ENCODE assay signal across 8 cellular contexts in genomic region chr9:129139233-129139992, GRCh38. TPM values are rescaled to one million over a fixed set of nuclear protein-coding genes. Genes with fewer than 3 reads are reported as not detected.
DNase-seq lines count a peak whose midpoint lies in the region; ATAC-seq and TF ChIP-seq lines count a peak whose summit lies in the region.

No MANE protein-coding gene starts in this region.

- H3K36me3 Mint-ChIP-seq in natural killer cell treated with Interleukin-12 subunit alpha and Interleukin-12 subunit beta and Interleukin-15 and Interleukin-18, amount 100 ng/mL, for 72 hours, result no peaks in the 10 kb centered on the region

- peaks cover 20 to 31% of the 10 kb centered on the region in 2 donors for H3K4me1 Mint-ChIP-seq in natural killer cell treated with Interleukin-12 subunit alpha and Interleukin-12 subunit beta and Interleukin-15 and Interleukin-18, amount 100 ng/mL, for 72 hours (ENCODE audit: low read depth in 2 of 2)

- TF ChIP-seq CTCF in AG09309 (IDR thresholded peaks at IDR 0.05; ENCODE audit: control insufficient read depth, insufficient read depth, low read depth, low read length, missing control alignments), result peak; percentile 86
- peak; percentile 86 for TF ChIP-seq CTCF in LNCAP (IDR thresholded peaks at IDR 0.05)
- TF ChIP-seq CTCF in fibroblast of the aortic adventitia (IDR thresholded peaks at IDR 0.05; ENCODE audit: insufficient read depth, low read length), result peak; percentile 87

- H3K9me3 Mint-ChIP-seq in natural killer cell treated with Interleukin-12 subunit alpha and Interleukin-12 subunit beta and Interleukin-15 and Interleukin-18, amount 100 ng/mL, for 72 hours, result no peaks in the 10 kb centered on the region

- H3K4me3 Mint-ChIP-seq in natural killer cell treated with Interleukin-12 subunit alpha and Interleukin-12 subunit beta and Interleukin-15 and Interleukin-18, amount 100 ng/mL, for 72 hours, result peak overlapping the region; percentile 86

- DNase-seq in AG09309 (ENCODE audit: low read depth) (peak; percentile 68), RPMI7951 (ENCODE audit: low read depth) (peak; percentile 82), fibroblast of the aortic adventitia (ENCODE audit: low read depth) (peak; percentile 97)
- peak; percentile 44 to 54 for DNase-seq in activated T-helper 1 cell treated with anti-CD3 and anti-CD28 coated beads, Interleukin-2, amount 50 U/mL, for 16 hours (ENCODE audit: low read depth in 1 of 2, low spot score in 1 of 2)
- DNase-seq in natural killer cell treated with Interleukin-12 subunit alpha and Interleukin-12 subunit beta and Interleukin-15 and Interleukin-18, amount 100 ng/mL, for 72 hours (ENCODE audit: low spot score), result peak; percentile 75
- DNase-seq in stimulated activated naive CD8-positive, alpha-beta T cell treated with anti-CD3 and anti-CD28 coated beads, Interleukin-15, Interleukin-2, amounts not matched to agents 100 U/mL and 50 U/mL, for 24 hours, result peak; percentile 79

- no peaks in the 10 kb centered on the region for H3K27me3 Mint-ChIP-seq in natural killer cell treated with Interleukin-12 subunit alpha and Interleukin-12 subunit beta and Interleukin-15 and Interleukin-18, amount 100 ng/mL, for 72 hours

- peak; percentile 32 for ATAC-seq in GM19397 (IDR thresholded peaks at IDR 0.05; ENCODE audit: unreplicated experiment)
- ATAC-seq in natural killer cell treated with Interleukin-12 subunit alpha and Interleukin-12 subunit beta and Interleukin-15 and Interleukin-18, amount 100 ng/mL, for 72 hours, result peak; percentile 63 to 67
- ATAC-seq in stimulated activated naive CD8-positive, alpha-beta T cell treated with anti-CD3 and anti-CD28 coated beads, Interleukin-15, Interleukin-2, amounts not matched to agents 100 U/mL and 50 U/mL, for 24 hours, result peak; percentile 47

- H3K27ac Mint-ChIP-seq in natural killer cell treated with Interleukin-12 subunit alpha and Interleukin-12 subunit beta and Interleukin-15 and Interleukin-18, amount 100 ng/mL, for 72 hours, result peak overlapping the region; percentile 89 to 94

- H3K4me3 ChIP-seq in AG09309 (ENCODE audit: control insufficient read depth, low read depth, low read length) (peak overlapping the region; percentile 52), fibroblast of the aortic adventitia (ENCODE audit: low read depth, low read length) (peak overlapping the region; percentile 71)

RNA-seq across cellular contexts. Expression of gene PTPA, which starts 28.2 kb away (rescaled TPM):
- 75.8 and 86.1 TPM in 2 replicates for total RNA-seq in RPMI7951 (2014; rRNA removed; shearing (Covaris generic))
- 48.2 and 91.5 TPM in 2 replicates for total RNA-seq in fibroblast of the aortic adventitia (ENCODE audit: low replicate concordance)
- total RNA-seq in natural killer cell treated with Interleukin-12 subunit alpha and Interleukin-12 subunit beta and Interleukin-15 and Interleukin-18, amount 100 ng/mL, for 72 hours, result 100 to 1,000 TPM in 1 of 2 donors, 10 to 100 TPM in 1; 75.7 to 133 TPM

RNA-seq across cellular contexts. Expression of gene CRAT, which starts 28.8 kb away (rescaled TPM):
- 28.7 and 29.9 TPM in 2 replicates for total RNA-seq in RPMI7951 (2014; rRNA removed; shearing (Covaris generic))
- 21.3 and 66.0 TPM in 2 replicates for total RNA-seq in fibroblast of the aortic adventitia (ENCODE audit: low replicate concordance)
- 10 to 100 TPM; 11.9 to 12.7 TPM for total RNA-seq in natural killer cell treated with Interleukin-12 subunit alpha and Interleukin-12 subunit beta and Interleukin-15 and Interleukin-18, amount 100 ng/mL, for 72 hours

RNA-seq across cellular contexts. Expression of gene IER5L, which starts 38.6 kb away (rescaled TPM):
- 11.2 and 21.2 TPM in 2 replicates for total RNA-seq in RPMI7951 (2014; rRNA removed; shearing (Covaris generic))
- 28.0 and 42.0 TPM in 2 replicates for total RNA-seq in fibroblast of the aortic adventitia (ENCODE audit: low replicate concordance)
- total RNA-seq in natural killer cell treated with Interleukin-12 subunit alpha and Interleukin-12 subunit beta and Interleukin-15 and Interleukin-18, amount 100 ng/mL, for 72 hours, result 1 to 10 TPM in 1 of 2 donors, under 1 TPM in 1; 0.64 to 1.8 TPM

RNA-seq across cellular contexts. Expression of gene DOLPP1, which starts 58.5 kb away (rescaled TPM):
- total RNA-seq in RPMI7951 (2014; rRNA removed; shearing (Covaris generic)), result 11.6 and 12.4 TPM in 2 replicates
- 7.8 and 12.4 TPM in 2 replicates for total RNA-seq in fibroblast of the aortic adventitia (ENCODE audit: low replicate concordance)
- total RNA-seq in natural killer cell treated with Interleukin-12 subunit alpha and Interleukin-12 subunit beta and Interleukin-15 and Interleukin-18, amount 100 ng/mL, for 72 hours, result 10 to 100 TPM; 18.6 to 24.1 TPM

Comparison
In these comparisons a context has a peak if more than half of its experiments do, and no peak if none do; other contexts are left out.
1. Peak in every context shown above with its lines: DNase-seq, ATAC-seq and H3K4me3 ChIP-seq.